Comparison of ENCODE assay signal across 8 cellular contexts in the genomic region with DNA sequence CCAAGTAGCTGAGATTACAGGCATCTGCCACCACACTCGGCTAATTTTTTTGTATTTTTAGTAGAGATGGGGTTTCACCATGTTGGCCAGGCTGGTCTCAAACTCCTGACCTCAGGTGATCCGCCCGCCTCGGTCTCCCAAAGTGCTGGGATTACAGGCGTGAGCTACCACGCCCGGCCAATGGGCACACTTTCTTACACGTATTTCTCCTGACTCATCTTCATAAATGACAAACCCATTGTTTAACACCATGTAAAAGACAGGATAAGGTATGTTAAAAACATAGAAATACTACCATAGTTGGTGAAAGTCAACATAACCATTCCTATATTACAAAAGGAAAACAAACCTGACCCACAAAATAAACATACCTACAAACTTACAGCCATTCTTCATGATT. TPM values are rescaled to one million over a fixed set of nuclear protein-coding genes. Genes with fewer than 3 reads are reported as not detected.
DNase-seq lines count a peak whose midpoint lies in the region; ATAC-seq and TF ChIP-seq lines count a peak whose summit lies in the region.
"Not testable (repeated sequence)": the region's sequence is repeated elsewhere in the genome, so short reads cannot be mapped to it uniquely, and the experiment has no call there.

No MANE protein-coding gene starts in this region.

- not testable (repeated sequence) for H3K27ac ChIP-seq in CD8-positive, alpha-beta memory T cell (ENCODE audit: low read depth, low read length); Karpas-422 (ENCODE audit: low read length); endodermal cell (ENCODE audit: low read depth, low read length); neural progenitor cell

- POLR2A ChIA-PET in CD8-positive, alpha-beta memory T cell (lab: Charles Lee), result not testable (repeated sequence)
- POLR2A ChIA-PET in activated CD4-positive, alpha-beta T cell treated with anti-CD3 and anti-CD28 coated beads for 36 hours (lab: Charles Lee), result interaction anchor here (0.6 to 0.7 kb wide), 2 partner anchors 15 to 184 kb away, joined by 3 to 7 read pairs; no protein-coding TSS in a partner anchor

- H3K36me3 ChIP-seq in CD8-positive, alpha-beta memory T cell (ENCODE audit: insufficient read depth, low read length); neural progenitor cell: not testable (repeated sequence)
- H3K36me3 ChIP-seq in Karpas-422 (ENCODE audit: insufficient read depth, low read length) (peaks cover 57% of the 10 kb centered on the region), endodermal cell (ENCODE audit: control insufficient read depth, insufficient read depth, low read length) (peaks cover 48% of the 10 kb centered on the region)

- intact Hi-C loops in activated CD4-positive, alpha-beta T cell treated with anti-CD3 and anti-CD28 coated beads for 36 hours (cut with DNase I, micrococcal nuclease), result loop anchor here (5.0 to 10.0 kb wide), 5 partner anchors 91 to 554 kb away; no protein-coding TSS in a partner anchor

- ATAC-seq in activated CD4-positive, alpha-beta T cell treated with anti-CD3 and anti-CD28 coated beads for 36 hours; activated naive CD8-positive, alpha-beta T cell treated with anti-CD3 and anti-CD28 coated beads, Interleukin-2, amount 50 U/mL, for 24 hours; stimulated activated naive CD8-positive, alpha-beta T cell treated with anti-CD3 and anti-CD28 coated beads, Interleukin-15, amount 100 ng/mL, for 72 hours: not testable (repeated sequence)

- H3K9me3 Mint-ChIP-seq in CD8-positive, alpha-beta memory T cell; activated CD4-positive, alpha-beta T cell treated with anti-CD3 and anti-CD28 coated beads for 36 hours (ENCODE audit: low read depth); activated naive CD8-positive, alpha-beta T cell treated with anti-CD3 and anti-CD28 coated beads, Interleukin-2, amount 50 U/mL, for 24 hours; endodermal cell; immature natural killer cell; neural progenitor cell; stimulated activated naive CD8-positive, alpha-beta T cell treated with anti-CD3 and anti-CD28 coated beads, Interleukin-15, amount 100 ng/mL, for 72 hours: not testable (repeated sequence)

- H3K79me2 ChIP-seq in Karpas-422 (ENCODE audit: low read length) (peaks cover 98% of the 10 kb centered on the region), neural progenitor cell (ENCODE audit: low read depth) (peaks cover 94% of the 10 kb centered on the region)

- H3K27me3 ChIP-seq in CD8-positive, alpha-beta memory T cell (ENCODE audit: insufficient read depth, low read length, poor library complexity, severe bottlenecking); Karpas-422 (ENCODE audit: low read length); endodermal cell (ENCODE audit: control insufficient read depth, insufficient read depth, low read length, poor library complexity, severe bottlenecking); neural progenitor cell: not testable (repeated sequence)

- not testable (repeated sequence) for DNase-seq in CD8-positive, alpha-beta memory T cell; Karpas-422; activated CD4-positive, alpha-beta T cell treated with anti-CD3 and anti-CD28 coated beads for 36 hours; activated naive CD8-positive, alpha-beta T cell treated with anti-CD3 and anti-CD28 coated beads, Interleukin-2, amount 50 U/mL, for 24 hours; endodermal cell; immature natural killer cell; neural progenitor cell (ENCODE audit: low spot score); stimulated activated naive CD8-positive, alpha-beta T cell treated with anti-CD3 and anti-CD28 coated beads, Interleukin-15, amount 100 ng/mL, for 72 hours

- H3K27me3 Mint-ChIP-seq in CD8-positive, alpha-beta memory T cell; activated CD4-positive, alpha-beta T cell treated with anti-CD3 and anti-CD28 coated beads for 36 hours; activated naive CD8-positive, alpha-beta T cell treated with anti-CD3 and anti-CD28 coated beads, Interleukin-2, amount 50 U/mL, for 24 hours; endodermal cell (ENCODE audit: insufficient read depth); neural progenitor cell (ENCODE audit: insufficient read depth, low read depth); stimulated activated naive CD8-positive, alpha-beta T cell treated with anti-CD3 and anti-CD28 coated beads, Interleukin-15, amount 100 ng/mL, for 72 hours: not testable (repeated sequence)
- H3K27me3 Mint-ChIP-seq in immature natural killer cell (ENCODE audit: low read depth in 3 of 3), result peaks cover 9 to 26% (median 20%) of the 10 kb centered on the region in 3 donors

- peaks cover 60% of the 10 kb centered on the region for H3K4me1 ChIP-seq in CD8-positive, alpha-beta memory T cell (ENCODE audit: insufficient read depth, low read length)
- H3K4me1 ChIP-seq in Karpas-422 (ENCODE audit: low read length), result peaks cover 48% of the 10 kb centered on the region
- not testable (repeated sequence) for H3K4me1 ChIP-seq in endodermal cell (ENCODE audit: control insufficient read depth, insufficient read depth, low read length)
- peaks cover 23% of the 10 kb centered on the region for H3K4me1 ChIP-seq in neural progenitor cell

- CTCF ChIA-PET in CD8-positive, alpha-beta memory T cell (lab: Charles Lee), result not testable (repeated sequence)
- CTCF ChIA-PET in activated CD4-positive, alpha-beta T cell treated with anti-CD3 and anti-CD28 coated beads for 36 hours (lab: Charles Lee), result interaction anchor here (1.1 to 1.4 kb wide), 5 partner anchors 33 to 977 kb away, joined by 3 to 6 read pairs (median 4); partner anchors contain the start of gene COX18

- peak overlapping the region; percentile 19; the same call in 1 of the 2 replicates for H3K9ac ChIP-seq in Karpas-422 (ENCODE audit: low read length)
- H3K9ac ChIP-seq in endodermal cell (ENCODE audit: extremely low read depth, low read length, poor library complexity, severe bottlenecking); neural progenitor cell: not testable (repeated sequence)

- H3F3A ChIP-seq in neural progenitor cell (ENCODE audit: low read depth), result peaks cover 13% of the 10 kb centered on the region

- peaks cover 71 to 87% (median 86%) of the 10 kb centered on the region in 3 donors for H3K4me1 Mint-ChIP-seq in CD8-positive, alpha-beta memory T cell
- peaks cover 58% of the 10 kb centered on the region for H3K4me1 Mint-ChIP-seq in activated CD4-positive, alpha-beta T cell treated with anti-CD3 and anti-CD28 coated beads for 36 hours
- H3K4me1 Mint-ChIP-seq in activated naive CD8-positive, alpha-beta T cell treated with anti-CD3 and anti-CD28 coated beads, Interleukin-2, amount 50 U/mL, for 24 hours, result peaks cover 64% of the 10 kb centered on the region
- H3K4me1 Mint-ChIP-seq in endodermal cell (peaks cover 22% of the 10 kb centered on the region), immature natural killer cell (peaks cover 75 to 93% of the 10 kb centered on the region in 2 donors), neural progenitor cell (peaks cover 20% of the 10 kb centered on the region)
- peaks cover 44% of the 10 kb centered on the region for H3K4me1 Mint-ChIP-seq in stimulated activated naive CD8-positive, alpha-beta T cell treated with anti-CD3 and anti-CD28 coated beads, Interleukin-15, amount 100 ng/mL, for 72 hours

- H3K4me2 ChIP-seq in Karpas-422 (ENCODE audit: low read depth, low read length, poor library complexity, severe bottlenecking), result peak overlapping the region; percentile 98
- peak overlapping the region; percentile 98 for H3K4me2 ChIP-seq in neural progenitor cell

- not testable (repeated sequence) for TF ChIP-seq CTCF in endodermal cell (conservative IDR thresholded peaks at IDR 0.05); neural progenitor cell (IDR thresholded peaks at IDR 0.05)

- H4K20me1 ChIP-seq in Karpas-422 (ENCODE audit: insufficient read depth, low read depth, low read length) (peaks cover 58% of the 10 kb centered on the region), neural progenitor cell (ENCODE audit: low read depth) (peaks cover 66% of the 10 kb centered on the region)

- peaks cover 0 to 49% (median 7%) of the 10 kb centered on the region in 3 donors for H3K36me3 Mint-ChIP-seq in CD8-positive, alpha-beta memory T cell
- H3K36me3 Mint-ChIP-seq in activated CD4-positive, alpha-beta T cell treated with anti-CD3 and anti-CD28 coated beads for 36 hours (ENCODE audit: low read depth), result peaks cover 46% of the 10 kb centered on the region
- H3K36me3 Mint-ChIP-seq in activated naive CD8-positive, alpha-beta T cell treated with anti-CD3 and anti-CD28 coated beads, Interleukin-2, amount 50 U/mL, for 24 hours (ENCODE audit: low read depth), result peaks cover 39% of the 10 kb centered on the region
- H3K36me3 Mint-ChIP-seq in endodermal cell (ENCODE audit: low read depth), result peaks cover 16% of the 10 kb centered on the region
- not testable (repeated sequence) for H3K36me3 Mint-ChIP-seq in immature natural killer cell
- peaks cover 25% of the 10 kb centered on the region for H3K36me3 Mint-ChIP-seq in neural progenitor cell

- not testable (repeated sequence) for H2AFZ ChIP-seq in Karpas-422 (ENCODE audit: low read length); neural progenitor cell (replicated peaks)

- peak overlapping the region in 5 of 8 donors; percentile 25 to 96 (median 54) for H3K27ac Mint-ChIP-seq in CD8-positive, alpha-beta memory T cell
- peak overlapping the region; percentile 42 for H3K27ac Mint-ChIP-seq in activated CD4-positive, alpha-beta T cell treated with anti-CD3 and anti-CD28 coated beads for 36 hours
- not testable (repeated sequence) for H3K27ac Mint-ChIP-seq in activated naive CD8-positive, alpha-beta T cell treated with anti-CD3 and anti-CD28 coated beads, Interleukin-2, amount 50 U/mL, for 24 hours; endodermal cell; neural progenitor cell
- peak overlapping the region in 4 of 6 donors; percentile 12 to 100 (median 36) for H3K27ac Mint-ChIP-seq in immature natural killer cell
- peak overlapping the region in 1 of 2 donors; percentile 76 for H3K27ac Mint-ChIP-seq in stimulated activated naive CD8-positive, alpha-beta T cell treated with anti-CD3 and anti-CD28 coated beads, Interleukin-15, amount 100 ng/mL, for 72 hours

- WGBS in endodermal cell (ENCODE audit: insufficient coverage in 1 of 2, insufficient read length in 1 of 2), 2 experiments, result 94% methylated on average over 8 of the region's 8 CpGs; no CpG with 5 or more reads in 1 of the 2 experiments

- not testable (repeated sequence) for H3K4me3 ChIP-seq in CD8-positive, alpha-beta memory T cell (ENCODE audit: low read length)
- H3K4me3 ChIP-seq in Karpas-422 (ENCODE audit: low read length), result peak overlapping the region; percentile 44
- peak overlapping the region; percentile 90 for H3K4me3 ChIP-seq in endodermal cell (ENCODE audit: low read length)
- peak overlapping the region; percentile 89 for H3K4me3 ChIP-seq in neural progenitor cell

- H3K9me3 ChIP-seq in CD8-positive, alpha-beta memory T cell (ENCODE audit: low read length); Karpas-422 (ENCODE audit: low read length); endodermal cell (ENCODE audit: control insufficient read depth, low read length); neural progenitor cell (ENCODE audit: low read depth): not testable (repeated sequence)

- peak overlapping the region; percentile 55 to 100 (median 97) for H3K4me3 Mint-ChIP-seq in CD8-positive, alpha-beta memory T cell
- peak overlapping the region; percentile 99 for H3K4me3 Mint-ChIP-seq in activated CD4-positive, alpha-beta T cell treated with anti-CD3 and anti-CD28 coated beads for 36 hours
- peak overlapping the region; percentile 98 for H3K4me3 Mint-ChIP-seq in activated naive CD8-positive, alpha-beta T cell treated with anti-CD3 and anti-CD28 coated beads, Interleukin-2, amount 50 U/mL, for 24 hours
- H3K4me3 Mint-ChIP-seq in endodermal cell, result peak overlapping the region; percentile 100
- H3K4me3 Mint-ChIP-seq in immature natural killer cell, result peak overlapping the region in 3 of 5 donors; percentile 99 to 100 (median 99)
- peak overlapping the region; percentile 9 for H3K4me3 Mint-ChIP-seq in neural progenitor cell
- peak overlapping the region; percentile 24 to 100 for H3K4me3 Mint-ChIP-seq in stimulated activated naive CD8-positive, alpha-beta T cell treated with anti-CD3 and anti-CD28 coated beads, Interleukin-15, amount 100 ng/mL, for 72 hours

- H3K9me2 ChIP-seq in Karpas-422 (replicated peaks; ENCODE audit: insufficient read depth, low read length), result not testable (repeated sequence)

RNA-seq across cellular contexts. Expression of gene ANKRD17, which starts 2.8 kb away (rescaled TPM):
- 10 to 100 TPM; 57.6 to 61.9 TPM for total RNA-seq in CD8-positive, alpha-beta memory T cell
- 15.7 TPM for polyA plus RNA-seq in CD8-positive, alpha-beta memory T cell
- 46.6 and 71.0 TPM in 2 replicates for total RNA-seq in Karpas-422 (2014; rRNA removed; shearing (Covaris generic); ENCODE audit: low replicate concordance)
- 10 to 100 TPM; 58.4 to 63.7 TPM for total RNA-seq in activated CD4-positive, alpha-beta T cell treated with anti-CD3 and anti-CD28 coated beads for 36 hours
- total RNA-seq in endodermal cell (10 to 100 TPM; 83.6 to 84.3 TPM), neural progenitor cell (ENCODE audit: low replicate concordance) (61.9 and 67.3 TPM in 2 replicates)
- 44.5 TPM for polyA plus RNA-seq in endodermal cell (2013, experiment 1 of 2)
- polyA plus RNA-seq in endodermal cell (2013, experiment 2 of 2), result 44.4 TPM
- polyA plus RNA-seq in immature natural killer cell, result 10 to 100 TPM in 1 of 3 donors, 1 to 10 TPM in 2; 4.8 to 15.9 (median 8.5) TPM

Comparison
In these comparisons a context has a peak if more than half of its experiments do, and no peak if none do; other contexts are left out.
1. H3K4me3 Mint-ChIP-seq: peak in every context shown above with its lines; median percentile 100 in endodermal cell; 99 in activated CD4-positive, alpha-beta T cell treated with anti-CD3 and anti-CD28 coated beads for 36 hours; 99 in immature natural killer cell; 98 in activated naive CD8-positive, alpha-beta T cell treated with anti-CD3 and anti-CD28 coated beads, Interleukin-2, amount 50 U/mL, for 24 hours; 97 in CD8-positive, alpha-beta memory T cell; 62 in stimulated activated naive CD8-positive, alpha-beta T cell treated with anti-CD3 and anti-CD28 coated beads, Interleukin-15, amount 100 ng/mL, for 72 hours; 9 in neural progenitor cell.